Comparison of ENCODE assay signal across 20 cellular contexts in genomic region chr1:51788938-51789337, GRCh38.
"Had no signal": no experiment of that assay in that cellular context is flagged by ENCODE, and none has a peak within 500 bp of the region (broad histone marks: within the 10 kb centered on the region; RNA-seq: fewer than 3 reads in every experiment).

No MANE protein-coding gene starts in this region.

- H3K27ac ChIP-seq: esophagus squamous epithelium, tibial nerve, uterus had no signal

- H3K27me3 ChIP-seq: esophagus squamous epithelium, tibial nerve, uterus had no signal

- H3K27ac Mint-ChIP-seq: activated CD4-positive, alpha-beta T cell treated with anti-CD3 and anti-CD28 coated beads, Interleukin-2, amount 10 ng/mL, durations not matched to agents 24 days and 14 days; dendritic cell treated with granulocyte-macrophage colony-stimulating factor and Interleukin-4, amounts not matched to agents 40 ng/mL and 50 ng/mL, for 4 days; mesothelial cell of epicardium had no signal

- H3K36me3 ChIP-seq: uterus had no signal

- H3K4me1 ChIP-seq: esophagus squamous epithelium, tibial nerve, uterus had no signal

- H3K9me3 ChIP-seq: esophagus squamous epithelium, tibial nerve, uterus had no signal

- H3K27me3 Mint-ChIP-seq: activated CD4-positive, alpha-beta T cell treated with anti-CD3 and anti-CD28 coated beads, Interleukin-2, amount 10 ng/mL, durations not matched to agents 24 days and 14 days; dendritic cell treated with granulocyte-macrophage colony-stimulating factor and Interleukin-4, amounts not matched to agents 40 ng/mL and 50 ng/mL, for 4 days had no signal

- H3K4me3 Mint-ChIP-seq: activated CD4-positive, alpha-beta T cell treated with anti-CD3 and anti-CD28 coated beads, Interleukin-2, amount 10 ng/mL, durations not matched to agents 24 days and 14 days; activated T-helper 1 cell treated with anti-CD3 and anti-CD28 coated beads, Interleukin-12 subunit alpha, Interleukin-12 subunit beta, Interleukin-2, Interleukin-4 antibody, amounts not matched to agents 30 ng/mL and 10 ng/mL and 1 ng/mL, durations not matched to agents 14 hours and 24 hours and 36 hours; dendritic cell treated with granulocyte-macrophage colony-stimulating factor and Interleukin-4, amounts not matched to agents 40 ng/mL and 50 ng/mL, for 4 days; mesothelial cell of epicardium had no signal

- H3K4me1 Mint-ChIP-seq: mesothelial cell of epicardium had no signal

- H3K9me3 Mint-ChIP-seq: activated CD4-positive, alpha-beta T cell treated with anti-CD3 and anti-CD28 coated beads, Interleukin-2, amount 10 ng/mL, durations not matched to agents 24 days and 14 days; activated T-helper 1 cell treated with anti-CD3 and anti-CD28 coated beads, Interleukin-12 subunit alpha, Interleukin-12 subunit beta, Interleukin-2, Interleukin-4 antibody, amounts not matched to agents 30 ng/mL and 10 ng/mL and 1 ng/mL, durations not matched to agents 14 hours and 24 hours and 36 hours; dendritic cell treated with granulocyte-macrophage colony-stimulating factor and Interleukin-4, amounts not matched to agents 40 ng/mL and 50 ng/mL, for 4 days; mesothelial cell of epicardium had no signal

- H3K4me3 ChIP-seq: esophagus squamous epithelium, lung, tibial nerve, uterus had no signal

- DNase-seq: activated CD4-positive, alpha-beta T cell treated with anti-CD3 and anti-CD28 coated beads, Interleukin-2, amount 10 ng/mL, durations not matched to agents 24 days and 14 days; activated CD4-positive, CD25-positive, alpha-beta regulatory T cell; activated CD8-positive, alpha-beta memory T cell treated with anti-CD3 and anti-CD28 coated beads, Interleukin-2, amount 50 U/mL, for 4 hours; activated naive CD4-positive, alpha-beta T cell; effector memory CD4-positive, alpha-beta T cell; esophagus squamous epithelium; islet precursor cell; retina; stimulated activated CD8-positive, alpha-beta memory T cell treated with anti-CD3 and anti-CD28 coated beads, Interleukin-4, amount 100 ng/mL, for 48 hours; stimulated activated naive CD4-positive, alpha-beta T cell treated with Interleukin-2 at 50 U/mL for 16 hours; T-helper 1 cell; T-helper 9 cell; uterus had no signal

- FAIRE-seq: bronchial epithelial cell, endothelial cell of umbilical vein had no signal
